Comparison of ENCODE assay signal across 13 cellular contexts in genomic region chr2:112579280-112579679, GRCh38. TPM values are rescaled to one million over a fixed set of nuclear protein-coding genes. Genes with fewer than 3 reads are reported as not detected.
DNase-seq lines count a peak whose midpoint lies in the region; ATAC-seq and TF ChIP-seq lines count a peak whose summit lies in the region.
"Had no signal": no experiment of that assay in that cellular context is flagged by ENCODE, and none has a peak within 500 bp of the region (broad histone marks: within the 10 kb centered on the region; RNA-seq: fewer than 3 reads in every experiment).

No MANE protein-coding gene starts in this region.

- CTCF ChIA-PET in MCF 10A (lab: Yijun Ruan, JAX) = no interaction called here

- BruUV-seq in MCF 10A (replicated peaks; lab: Mats Ljungman, UMichigan) = no TSS peak

- DNase-seq in MCF 10A (ENCODE audit: unreplicated experiment) = peak; percentile 87
- no peak for DNase-seq in breast epithelium (ENCODE audit: low spot score in 2 of 2)
- DNase-seq in RWPE2 (ENCODE audit: low spot score) = no peak
- DNase-seq in fibroblast of lung (ENCODE audit: low read depth in 2 of 2) = peak; percentile 88 to 93
- DNase-seq in activated CD4-positive, alpha-beta T cell treated with anti-CD3 and anti-CD28 coated beads for 4 hours = no peak
- DNase-seq in UCSD-AML1 (lab: John Stamatoyannopoulos, UW; ENCODE audit: unreplicated experiment) = no peak
- DNase-seq in mucosa of gallbladder (ENCODE audit: low spot score) = no peak
- DNase-seq: head of caudate nucleus, NCI-H187, stomach had no signal

- H3K79me2 ChIP-seq in fibroblast of lung (ENCODE audit: control insufficient read depth, insufficient read depth, low read length) = no peaks in the 10 kb centered on the region

- H4K20me1 ChIP-seq in fibroblast of lung (ENCODE audit: control insufficient read depth, extremely low read depth, insufficient read depth, low read length) = no peaks in the 10 kb centered on the region

- H3K27ac ChIP-seq in breast epithelium (no peak overlapping the region), RWPE2 (ENCODE audit: poor library complexity, severe bottlenecking) (no peak overlapping the region), fibroblast of lung (ENCODE audit: insufficient read depth, low read length) (no peak overlapping the region)
- H3K27ac ChIP-seq: BLaER1 treated with 17β-estradiol and CSF1 and Interleukin-3, amounts not matched to agents 10 nM and 100 nM; SJCRH30; stomach had no signal

- TF ChIP-seq CTCF in MCF 10A (IDR thresholded peaks at IDR 0.05; ENCODE audit: unreplicated experiment) (no peak), breast epithelium (IDR thresholded peaks at IDR 0.05) (no peak), RWPE2 (IDR thresholded peaks at IDR 0.05; ENCODE audit: poor library complexity, severe bottlenecking) (no peak), fibroblast of lung (conservative IDR thresholded peaks at IDR 0.05 in 1 of 2, IDR thresholded peaks at IDR 0.05 in 1 of 2; ENCODE audit: low read depth in 1 of 2, low read length in 2 of 2) (peak in 1 of 2 donors; percentile 20)

- H3K4me3 Mint-ChIP-seq in MCF 10A (ENCODE audit: unreplicated experiment) = no peak overlapping the region

- H3K27me3 ChIP-seq in breast epithelium (no peaks in the 10 kb centered on the region), RWPE2 (ENCODE audit: insufficient read depth, poor library complexity, severe bottlenecking) (no peaks in the 10 kb centered on the region), fibroblast of lung (ENCODE audit: control insufficient read depth, insufficient read depth, low read length) (no peaks in the 10 kb centered on the region)
- H3K27me3 ChIP-seq: BLaER1 treated with 17β-estradiol and CSF1 and Interleukin-3, amounts not matched to agents 10 nM and 100 nM; SJCRH30; stomach had no signal

- no peak overlapping the region for H3K4me3 ChIP-seq in breast epithelium
- H3K4me3 ChIP-seq in RWPE2 (ENCODE audit: severe bottlenecking) = no peak overlapping the region
- no peak overlapping the region for H3K4me3 ChIP-seq in fibroblast of lung (replicated peaks in 1 of 4; ENCODE audit: control extremely low read depth in 1 of 4, insufficient read depth in 1 of 4, low read depth in 3 of 4, low read length in 4 of 4)
- H3K4me3 ChIP-seq: BLaER1 treated with 17β-estradiol and CSF1 and Interleukin-3, amounts not matched to agents 10 nM and 100 nM; SJCRH30; stomach had no signal

- H3K27me3 Mint-ChIP-seq in MCF 10A (ENCODE audit: insufficient read depth, unreplicated experiment) = no peaks in the 10 kb centered on the region

- H3K9me3 ChIP-seq in breast epithelium = no peaks in the 10 kb centered on the region
- H3K9me3 ChIP-seq in RWPE2 (ENCODE audit: severe bottlenecking) = no peaks in the 10 kb centered on the region
- no peaks in the 10 kb centered on the region for H3K9me3 ChIP-seq in fibroblast of lung (ENCODE audit: control insufficient read depth, insufficient read depth, low read depth, low read length)
- H3K9me3 ChIP-seq: SJCRH30, stomach had no signal

- H3K27ac Mint-ChIP-seq in MCF 10A (ENCODE audit: low read depth, unreplicated experiment) = peak overlapping the region; percentile 23

- peaks cover 42% of the 10 kb centered on the region for H3K36me3 Mint-ChIP-seq in MCF 10A (ENCODE audit: insufficient read depth, unreplicated experiment)

- H3K4me2 ChIP-seq in fibroblast of lung (ENCODE audit: extremely low read depth, insufficient read depth, low read length) = no peak overlapping the region

- no peaks in the 10 kb centered on the region for H3K9me3 Mint-ChIP-seq in MCF 10A (ENCODE audit: unreplicated experiment)

- H2AFZ ChIP-seq in fibroblast of lung (ENCODE audit: low read length) = no peak overlapping the region

- H3K4me1 Mint-ChIP-seq in MCF 10A (ENCODE audit: insufficient read depth, unreplicated experiment) = peaks cover 7% of the 10 kb centered on the region

- POLR2A ChIA-PET in MCF 10A (lab: Yijun Ruan, JAX) = interaction anchor here (1.5 kb wide), 1 partner anchor 35 kb away, joined by 6 read pairs; no protein-coding TSS in a partner anchor

- no peak for TF ChIP-seq POLR2A in breast epithelium (IDR thresholded peaks at IDR 0.05)

- no peaks in the 10 kb centered on the region for H3K36me3 ChIP-seq in breast epithelium
- peaks cover 35% of the 10 kb centered on the region for H3K36me3 ChIP-seq in RWPE2 (ENCODE audit: low read depth)
- H3K36me3 ChIP-seq in fibroblast of lung (ENCODE audit: control insufficient read depth, insufficient read depth, low read length) = peaks cover 6% of the 10 kb centered on the region

- no peak overlapping the region for H3K9ac ChIP-seq in fibroblast of lung (ENCODE audit: insufficient read depth, low read length)
- H3K9ac ChIP-seq: BLaER1 treated with 17β-estradiol and CSF1 and Interleukin-3, amounts not matched to agents 10 nM and 100 nM had no signal

- H3K4me1 ChIP-seq in breast epithelium (no peaks in the 10 kb centered on the region), RWPE2 (ENCODE audit: insufficient read depth, poor library complexity, severe bottlenecking) (no peaks in the 10 kb centered on the region), fibroblast of lung (ENCODE audit: control insufficient read depth, extremely low read depth, insufficient read depth, low read length) (peaks cover 5% of the 10 kb centered on the region)

- peak; percentile 44; the same call in 2 of the 3 replicates for ATAC-seq in RWPE2 (ENCODE audit: low read depth)
- no peak for ATAC-seq in HG02763 (IDR thresholded peaks at IDR 0.05; ENCODE audit: unreplicated experiment)

- intact Hi-C loops in MCF 10A (cut with micrococcal nuclease) = no loop called here
- intact Hi-C loops in breast epithelium (cut with DNase I; ENCODE audit: low total_unique reads) = no loop called here

RNA-seq across cellular contexts. Expression of gene CHCHD5, which starts 5.1 kb away (rescaled TPM):
- total RNA-seq in MCF 10A (2022) = 54.5 and 56.1 TPM in 2 replicates
- total RNA-seq in breast epithelium = 10 to 100 TPM; 19.0 to 20.2 (median 19.5) TPM
- 11.0 and 17.0 TPM in 2 replicates for total RNA-seq in fibroblast of lung
- 10.5 and 18.0 TPM in 2 replicates for polyA plus RNA-seq in fibroblast of lung
- polyA plus RNA-seq in fibroblast of lung (2012) = 52.6 and 77.5 TPM in 2 replicates
- polyA minus RNA-seq in fibroblast of lung (ENCODE audit: low replicate concordance) = 9.9 and 22.2 TPM in 2 replicates
- total RNA-seq in mucosa of gallbladder = 40.3 TPM

RNA-seq across cellular contexts. Expression of gene POLR1B, which starts 37.0 kb away (rescaled TPM):
- total RNA-seq in MCF 10A (2022) (51.6 and 74.0 TPM in 2 replicates), breast epithelium (10 to 100 TPM in 2 of 3 donors, 1 to 10 TPM in 1; 7.8 to 23.7 (median 15.7) TPM), fibroblast of lung (13.4 and 15.5 TPM in 2 replicates), mucosa of gallbladder (13.8 TPM)
- polyA plus RNA-seq in fibroblast of lung = 12.2 and 12.5 TPM in 2 replicates
- 8.5 and 9.5 TPM in 2 replicates for polyA plus RNA-seq in fibroblast of lung (2012)
- polyA minus RNA-seq in fibroblast of lung (ENCODE audit: low replicate concordance) = 21.8 and 44.2 TPM in 2 replicates

Comparison
In these comparisons a context has a peak if more than half of its experiments do, and no peak if none do; other contexts are left out.
1. DNase-seq: peak in MCF 10A (single experiment) and fibroblast of lung (2 of 2); none in breast epithelium (0 of 2), RWPE2 (single experiment), activated CD4-positive, alpha-beta T cell treated with anti-CD3 and anti-CD28 coated beads for 4 hours (0 of 2), UCSD-AML1 (single experiment) and mucosa of gallbladder (single experiment).